8 cellular contexts compared by ENCODE assay signal in genomic region chr7:81143856-81144255, GRCh38.
"Had no signal": no experiment of that assay in that cellular context is flagged by ENCODE, and none has a peak within 500 bp of the region (broad histone marks: within the 10 kb centered on the region; RNA-seq: fewer than 3 reads in every experiment).

No MANE protein-coding gene starts in this region.

- H2AFZ ChIP-seq: GM23248 had no signal

- DNase-seq: GM23248, GOT3, H7, H9, HCEC 1CT, HFFc6 had no signal

- H3K9ac ChIP-seq: GM23248 had no signal

- ATAC-seq: HCT116 had no signal

- H3K9me3 ChIP-seq: HAP-1 had no signal

- H3K4me3 ChIP-seq: GM23248, HAP-1 had no signal

- H3K27ac ChIP-seq: GM23248 had no signal

- H3K9me3 Mint-ChIP-seq: HFFc6 had no signal

- H3K4me3 Mint-ChIP-seq: H9, HFFc6 had no signal

- H3K36me3 ChIP-seq: HAP-1 had no signal

- H3K27ac Mint-ChIP-seq: H9, HFFc6 had no signal
